ENCODE assay signal across 17 cellular contexts in the genomic region with DNA sequence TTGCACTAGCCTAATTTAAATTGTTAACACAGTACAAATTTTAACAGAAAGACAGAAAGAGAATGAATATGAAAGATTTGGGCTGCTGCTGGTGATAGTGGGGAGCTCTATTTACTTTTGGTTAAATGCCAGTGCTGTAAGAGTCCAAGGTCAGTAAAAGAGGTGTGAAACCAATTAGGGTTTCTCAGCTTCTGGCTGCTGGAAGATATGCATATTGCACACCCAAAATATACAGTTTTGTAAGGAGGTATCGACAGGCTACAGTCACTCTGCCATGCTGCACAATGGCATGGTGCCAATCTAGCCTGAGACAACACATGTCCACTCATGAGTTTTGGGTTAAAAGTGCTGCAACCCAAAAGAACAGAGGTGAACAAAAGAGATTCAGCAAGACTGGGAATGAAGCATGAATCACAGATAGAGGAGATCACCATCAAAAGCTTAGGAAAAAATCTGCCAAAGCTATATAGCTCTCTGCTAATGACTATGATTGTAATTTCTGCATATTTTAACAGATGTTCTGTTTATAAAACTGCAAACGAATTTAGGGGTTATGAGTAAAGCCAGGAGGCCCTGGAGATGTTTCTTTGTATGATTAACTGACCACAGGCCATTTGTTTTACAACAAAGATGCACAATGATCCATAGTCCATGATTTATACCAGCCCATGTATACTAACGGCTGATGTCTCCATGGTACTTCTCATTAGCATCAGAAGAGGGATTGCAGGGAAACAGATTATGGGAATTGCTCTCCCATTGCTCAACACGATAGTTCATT.
"Had no signal": no experiment of that assay in that cellular context is flagged by ENCODE, and none has a peak within 500 bp of the region (broad histone marks: within the 10 kb centered on the region; RNA-seq: fewer than 3 reads in every experiment).

No MANE protein-coding gene starts in this region.

- DNase-seq: activated CD4-positive, alpha-beta T cell treated with anti-CD3 and anti-CD28 coated beads for 48 hours; activated CD8-positive, alpha-beta T cell treated with anti-CD3 and anti-CD28 coated beads for 36 hours; activated effector memory CD4-positive, alpha-beta T cell treated with anti-CD3 and anti-CD28 coated beads, Interleukin-2, amount 50 U/mL, for 16 hours; activated T-cell treated with anti-CD3 and anti-CD28 coated beads, Interleukin-2, amount 50 U/mL, for 4 hours; dermis blood vessel endothelial cell; head of caudate nucleus; psoas muscle; spleen; stomach; testis; upper lobe of left lung had no signal

- H3K4me3 ChIP-seq: psoas muscle, spleen, stomach, testis, upper lobe of left lung had no signal

- H3K9me3 ChIP-seq: psoas muscle, spleen, stomach, testis, upper lobe of left lung had no signal

- H3K27ac Mint-ChIP-seq: activated CD8-positive, alpha-beta T cell treated with anti-CD3 and anti-CD28 coated beads for 36 hours; activated naive CD8-positive, alpha-beta T cell; T-helper 1 cell treated with Interleukin-12 subunit alpha and Interleukin-12 subunit beta and Interleukin-4 antibody, amounts not matched to agents 30 μg/mL and 1 μg/mL, for 36 hours; WTC11 had no signal

- FAIRE-seq: frontal cortex had no signal

- ATAC-seq: activated CD8-positive, alpha-beta T cell treated with anti-CD3 and anti-CD28 coated beads for 36 hours; activated T-cell treated with anti-CD3 and anti-CD28 coated beads, Interleukin-2, amount 50 U/mL, for 4 hours; psoas muscle; sciatic nerve; WTC11 had no signal

- H3K27ac ChIP-seq: epithelial cell of prostate, psoas muscle, spleen, stomach, testis, upper lobe of left lung had no signal

- H3K36me3 Mint-ChIP-seq: activated naive CD8-positive, alpha-beta T cell; WTC11 had no signal

- H3K9me3 Mint-ChIP-seq: activated CD8-positive, alpha-beta T cell treated with anti-CD3 and anti-CD28 coated beads for 36 hours; activated T-cell treated with anti-CD3 and anti-CD28 coated beads, Interleukin-2, amount 50 U/mL, for 4 hours; T-helper 1 cell treated with Interleukin-12 subunit alpha and Interleukin-12 subunit beta and Interleukin-4 antibody, amounts not matched to agents 30 μg/mL and 1 μg/mL, for 36 hours; WTC11 had no signal

- H3K27me3 ChIP-seq: spleen, stomach, testis, upper lobe of left lung had no signal

- H3K36me3 ChIP-seq: spleen, stomach, upper lobe of left lung had no signal

- H3K27me3 Mint-ChIP-seq: activated CD8-positive, alpha-beta T cell treated with anti-CD3 and anti-CD28 coated beads for 36 hours; activated naive CD8-positive, alpha-beta T cell had no signal

- H3K4me1 ChIP-seq: psoas muscle, testis, upper lobe of left lung had no signal

- H3K4me3 Mint-ChIP-seq: activated CD8-positive, alpha-beta T cell treated with anti-CD3 and anti-CD28 coated beads for 36 hours; activated naive CD8-positive, alpha-beta T cell; activated T-cell treated with anti-CD3 and anti-CD28 coated beads, Interleukin-2, amount 50 U/mL, for 4 hours; T-helper 1 cell treated with Interleukin-12 subunit alpha and Interleukin-12 subunit beta and Interleukin-4 antibody, amounts not matched to agents 30 μg/mL and 1 μg/mL, for 36 hours; WTC11 had no signal
